18 cellular contexts compared by ENCODE assay signal in the genomic region with DNA sequence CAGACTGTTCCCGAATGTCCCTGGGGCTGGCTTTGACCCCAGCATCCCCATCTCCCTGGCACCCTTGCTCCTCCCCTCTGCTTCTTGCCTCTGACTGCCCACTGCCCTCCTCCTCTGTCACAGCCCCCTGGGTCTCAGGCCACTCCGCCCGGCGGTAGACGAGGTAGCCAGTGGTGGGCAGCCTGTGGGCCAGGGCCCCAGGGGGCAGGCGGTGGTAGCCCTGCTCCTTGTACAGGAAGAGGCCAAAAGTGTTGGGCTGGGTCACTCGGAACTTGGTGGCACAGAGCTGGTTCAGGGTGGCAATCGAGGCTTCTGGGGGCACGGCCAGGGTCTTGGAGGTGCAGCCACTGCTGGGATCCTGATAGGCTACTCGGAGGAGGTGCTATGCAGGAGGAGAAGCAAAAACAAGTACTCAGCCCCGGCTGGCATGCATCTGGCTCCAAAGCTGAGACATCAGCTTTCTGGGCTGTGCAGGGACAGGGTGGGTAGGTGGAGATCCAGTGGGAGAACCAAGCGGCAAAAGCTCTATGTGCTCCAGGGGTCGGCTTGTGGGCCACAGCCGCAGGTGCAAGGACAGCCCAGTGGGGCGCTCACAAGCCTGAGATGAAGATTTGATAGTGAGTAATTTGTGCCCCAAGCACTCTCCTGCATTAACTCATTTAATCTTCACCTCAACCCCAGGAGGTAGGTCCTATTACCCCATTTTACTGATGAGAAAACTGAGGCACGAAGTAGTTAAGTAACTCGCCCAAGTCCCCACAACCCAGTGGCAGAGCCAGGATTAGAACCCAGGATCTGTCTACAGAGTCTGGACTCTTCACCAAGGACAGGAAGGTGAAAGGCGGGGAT. TPM values are rescaled to one million over a fixed set of nuclear protein-coding genes. Genes with fewer than 3 reads are reported as not detected.
DNase-seq lines count a peak whose midpoint lies in the region; ATAC-seq and TF ChIP-seq lines count a peak whose summit lies in the region.
"Had no signal": no experiment of that assay in that cellular context is flagged by ENCODE, and none has a peak within 500 bp of the region (broad histone marks: within the 10 kb centered on the region; RNA-seq: fewer than 3 reads in every experiment).

No MANE protein-coding gene starts in this region.

- DNase-seq in left cardiac atrium (peak; percentile 7), Right ventricle myocardium superior (no peak), RWPE2 (ENCODE audit: low spot score) (peak; percentile 36), left lung (peak; percentile 26 to 51), COLO829 (ENCODE audit: low spot score) (no peak), pons (ENCODE audit: low spot score) (no peak)
- DNase-seq in stimulated activated naive B cell treated with anti-CD40 and anti-IgM and Interleukin-4, amounts not matched to agents 10 μg/mL and 1 μg/mL and 100 μg/mL, for 72 hours, result no peak
- DNase-seq: GF-D8, GOT3, Karpas-422, NCI-H187 treated with DMSO at 0.1 percent for 48 hours, NCI-H446, NCI-H82, RPMI8226 had no signal

- H3K27ac Mint-ChIP-seq in stimulated activated naive B cell treated with anti-CD40 and anti-IgM and Interleukin-4, amounts not matched to agents 10 μg/mL and 1 μg/mL and 100 μg/mL, for 72 hours, result peak overlapping the region; percentile 85
- H3K27ac Mint-ChIP-seq: B cell; CD8-positive, alpha-beta T cell had no signal

- peaks cover 14% of the 10 kb centered on the region in 2 donors for H3K36me3 Mint-ChIP-seq in stimulated activated naive B cell treated with anti-CD40 and anti-IgM and Interleukin-4, amounts not matched to agents 10 μg/mL and 1 μg/mL and 100 μg/mL, for 72 hours

- TF ChIP-seq CTCF in RWPE2 (IDR thresholded peaks at IDR 0.05; ENCODE audit: poor library complexity, severe bottlenecking) (no peak), left lung (IDR thresholded peaks at IDR 0.05) (no peak)

- peaks cover 31 to 43% of the 10 kb centered on the region in 2 donors for H3K4me1 Mint-ChIP-seq in stimulated activated naive B cell treated with anti-CD40 and anti-IgM and Interleukin-4, amounts not matched to agents 10 μg/mL and 1 μg/mL and 100 μg/mL, for 72 hours

- intact Hi-C loops in left cardiac atrium (cut with DNase I) (no loop called here), Right ventricle myocardium superior (cut with DNase I) (no loop called here), left lung (cut with DNase I) (no loop called here)

- H3K9me3 ChIP-seq in RWPE2 (ENCODE audit: severe bottlenecking), result no peaks in the 10 kb centered on the region
- no peaks in the 10 kb centered on the region for H3K9me3 ChIP-seq in left lung

- ATAC-seq in left cardiac atrium (no peak), Right ventricle myocardium superior (ENCODE audit: poor library complexity) (no peak), RWPE2 (ENCODE audit: low read depth) (no peak), left lung (no peak), GM21529 (IDR thresholded peaks at IDR 0.05; ENCODE audit: unreplicated experiment) (no peak)
- no peak for ATAC-seq in stimulated activated naive B cell treated with anti-CD40 and anti-IgM and Interleukin-4, amounts not matched to agents 10 μg/mL and 1 μg/mL and 100 μg/mL, for 72 hours (replicated peaks)
- ATAC-seq: CD8-positive, alpha-beta T cell had no signal

- H3K27me3 Mint-ChIP-seq in stimulated activated naive B cell treated with anti-CD40 and anti-IgM and Interleukin-4, amounts not matched to agents 10 μg/mL and 1 μg/mL and 100 μg/mL, for 72 hours, result peaks cover 10 to 18% of the 10 kb centered on the region in 2 donors
- H3K27me3 Mint-ChIP-seq: B cell had no signal

- H3K4me3 Mint-ChIP-seq in stimulated activated naive B cell treated with anti-CD40 and anti-IgM and Interleukin-4, amounts not matched to agents 10 μg/mL and 1 μg/mL and 100 μg/mL, for 72 hours, result no peak overlapping the region
- H3K4me3 Mint-ChIP-seq: B cell; CD8-positive, alpha-beta T cell had no signal

- H3K36me3 ChIP-seq in RWPE2 (ENCODE audit: low read depth) (peaks cover 42% of the 10 kb centered on the region), left lung (peaks cover 0 to 34% of the 10 kb centered on the region in 2 donors)

- H3K9me3 Mint-ChIP-seq in stimulated activated naive B cell treated with anti-CD40 and anti-IgM and Interleukin-4, amounts not matched to agents 10 μg/mL and 1 μg/mL and 100 μg/mL, for 72 hours, result no peaks in the 10 kb centered on the region
- H3K9me3 Mint-ChIP-seq: CD8-positive, alpha-beta T cell had no signal

- H3K4me1 ChIP-seq in RWPE2 (ENCODE audit: insufficient read depth, poor library complexity, severe bottlenecking) (peaks cover 30% of the 10 kb centered on the region), left lung (peaks cover 29 to 48% of the 10 kb centered on the region in 2 donors)

- H3K27ac ChIP-seq in RWPE2 (ENCODE audit: poor library complexity, severe bottlenecking), result no peak overlapping the region
- no peak overlapping the region for H3K27ac ChIP-seq in left lung
- H3K27ac ChIP-seq: SK-N-MC had no signal

- H3K4me3 ChIP-seq in RWPE2 (ENCODE audit: severe bottlenecking) (no peak overlapping the region), left lung (no peak overlapping the region)
- H3K4me3 ChIP-seq: SK-N-MC had no signal

- no peaks in the 10 kb centered on the region for H3K27me3 ChIP-seq in RWPE2 (ENCODE audit: insufficient read depth, poor library complexity, severe bottlenecking)
- H3K27me3 ChIP-seq in left lung, result no peaks in the 10 kb centered on the region

RNA-seq across cellular contexts. Expression of a gene that starts 3.6 kb away (rescaled TPM):
- total RNA-seq in left cardiac atrium (1 to 10 TPM; 2.2 to 4.6 TPM), Right ventricle myocardium superior (1.0 TPM), left lung (10 to 100 TPM in 1 of 2 donors, 1 to 10 TPM in 1; 7.1 to 10.2 TPM)

RNA-seq across cellular contexts. Expression of a gene that starts 12.3 kb away (rescaled TPM):
- total RNA-seq in left cardiac atrium (10 to 100 TPM; 14.9 to 19.3 TPM), Right ventricle myocardium superior (15.1 TPM), left lung (10 to 100 TPM; 28.7 to 34.3 TPM)

RNA-seq across cellular contexts. Expression of a gene that starts 14.8 kb away (rescaled TPM):
- 10 to 100 TPM; 37.9 to 41.1 TPM for total RNA-seq in left cardiac atrium
- 51.3 TPM for total RNA-seq in Right ventricle myocardium superior
- total RNA-seq in left lung, result 10 to 100 TPM; 22.9 to 29.7 TPM

RNA-seq across cellular contexts. Expression of a gene that starts 15.8 kb away (rescaled TPM):
- total RNA-seq in left cardiac atrium (10 to 100 TPM; 43.8 to 54.3 TPM), Right ventricle myocardium superior (15.7 TPM), left lung (10 to 100 TPM; 69.8 to 74.3 TPM)

RNA-seq across cellular contexts. Expression of a gene that starts 39.0 kb away (rescaled TPM):
- total RNA-seq in left cardiac atrium (10 to 100 TPM; 15.1 to 16.6 TPM), Right ventricle myocardium superior (16.3 TPM), left lung (10 to 100 TPM; 16.2 to 22.8 TPM)

Comparison
In these comparisons a context has a peak if more than half of its experiments do, and no peak if none do; other contexts are left out.
1. DNase-seq: peak in left cardiac atrium (single experiment), RWPE2 (single experiment) and left lung (2 of 2); none in Right ventricle myocardium superior (single experiment), stimulated activated naive B cell treated with anti-CD40 and anti-IgM and Interleukin-4, amounts not matched to agents 10 μg/mL and 1 μg/mL and 100 μg/mL, for 72 hours (single experiment), COLO829 (single experiment) and pons (single experiment).